Comparison of ENCODE assay signal across 8 cellular contexts in genomic region chr3:15815696-15816095, GRCh38. TPM values are rescaled to one million over a fixed set of nuclear protein-coding genes. Genes with fewer than 3 reads are reported as not detected.
DNase-seq lines count a peak whose midpoint lies in the region; ATAC-seq, FAIRE-seq and TF ChIP-seq lines count a peak whose summit lies in the region.

No MANE protein-coding gene starts in this region.

- no peak overlapping the region for H3K4me3 ChIP-seq in lower lobe of right lung

- ATAC-seq in lower lobe of right lung (peak; percentile 51 to 70), GM18502 (IDR thresholded peaks at IDR 0.05; ENCODE audit: poor library complexity, unreplicated experiment) (no peak)

- peaks cover 0 to 2% (median 0%) of the 10 kb centered on the region in 5 experiments for H3K9me3 Mint-ChIP-seq in brain

- DNase-seq in D721Med (ENCODE audit: insufficient read length, low spot score): no peak
- DNase-seq in Kasumi-1 (lab: John Stamatoyannopoulos, UW): peak; percentile 30 to 46
- no peak for DNase-seq in lower lobe of right lung
- DNase-seq in NCI-H187 treated with DMSO at 0.1 percent for 48 hours (lab: John Stamatoyannopoulos, UW): no peak
- DNase-seq in putamen (ENCODE audit: low spot score): no peak
- no peak for DNase-seq in NK-92 (lab: John Stamatoyannopoulos, UW; ENCODE audit: unreplicated experiment)

- no peak overlapping the region for H3K27ac ChIP-seq in lower lobe of right lung

- no peaks in the 10 kb centered on the region for H3K36me3 ChIP-seq in lower lobe of right lung

- peaks cover 44% of the 10 kb centered on the region for H3K4me1 Mint-ChIP-seq in brain

- H3K27ac Mint-ChIP-seq in brain: peak overlapping the region in 2 of 5 experiments; percentile 27 to 69

- no peak for FAIRE-seq in D721Med (lab: Jason Lieb, UNC)

- no peak overlapping the region for H3K4me3 Mint-ChIP-seq in brain

- no peaks in the 10 kb centered on the region for H3K36me3 Mint-ChIP-seq in brain

- TF ChIP-seq CTCF in D721Med (IDR thresholded peaks at IDR 0.05; ENCODE audit: insufficient read depth, missing control alignments): peak; percentile 63
- peak; percentile 71 to 75 for TF ChIP-seq CTCF in brain (conservative IDR thresholded peaks at IDR 0.05)
- TF ChIP-seq CTCF in lower lobe of right lung (IDR thresholded peaks at IDR 0.05): peak; percentile 46

- no peaks in the 10 kb centered on the region for H3K9me3 ChIP-seq in lower lobe of right lung

- intact Hi-C loops in lower lobe of right lung (cut with DNase I): no loop called here

- H3K4me1 ChIP-seq in lower lobe of right lung: peaks cover 24% of the 10 kb centered on the region

- H3K27me3 Mint-ChIP-seq in brain: no peaks in the 10 kb centered on the region

- H3K27me3 ChIP-seq in lower lobe of right lung (ENCODE audit: low read depth): no peaks in the 10 kb centered on the region

RNA-seq across cellular contexts. Expression of gene ANKRD28, which starts 17.9 kb away (rescaled TPM):
- polyA plus RNA-seq in brain (ENCODE audit: insufficient read depth, low read depth, low replicate concordance): 6.5 TPM
- 57.2 TPM for total RNA-seq in lower lobe of right lung

Comparison
In these comparisons a context has a peak if more than half of its experiments do, and no peak if none do; other contexts are left out.
1. DNase-seq: peak in Kasumi-1 (2 of 2); none in D721Med (single experiment), lower lobe of right lung (single experiment), NCI-H187 treated with DMSO at 0.1 percent for 48 hours (single experiment), putamen (single experiment) and NK-92 (single experiment).
2. Peak in every context shown above with its lines, with median percentiles within 50 percentile points of each other: CTCF ChIP-seq.